Comparison of ENCODE assay signal across 8 cellular contexts in genomic region chr1:244730153-244730933, GRCh38.
A peak's percentile ranks its signal among the peaks of the same experiment; 100 is the strongest.
DNase-seq lines count a peak whose midpoint lies in the region; ATAC-seq, FAIRE-seq and TF ChIP-seq lines count a peak whose summit lies in the region.

No MANE protein-coding gene starts in this region.

- no peak overlapping the region for H3K4me3 ChIP-seq in MG63
- H3K4me3 ChIP-seq in vagina, result peak overlapping the region; percentile 57 to 86

- peak overlapping the region; percentile 85 for H3K4me3 Mint-ChIP-seq in activated T-helper 1 cell treated with anti-CD3 and anti-CD28 coated beads, Interleukin-12 subunit alpha, Interleukin-12 subunit beta, Interleukin-2, Interleukin-4 antibody, amounts not matched to agents 30 ng/mL and 10 ng/mL and 1 ng/mL, durations not matched to agents 14 hours and 24 hours and 36 hours
- H3K4me3 Mint-ChIP-seq in nephron, result peak overlapping the region; percentile 82 to 88 (median 87)

- TF ChIP-seq POLR2A in vagina (IDR thresholded peaks at IDR 0.05), result no peak

- H3K36me3 ChIP-seq in MG63 (no peaks in the 10 kb centered on the region), vagina (no peaks in the 10 kb centered on the region)

- DNase-seq in GM04504 (ENCODE audit: low read depth) (peak; percentile 10), MG63 (peak; percentile 31), frontal cortex (ENCODE audit: low spot score in 2 of 2) (peak; percentile 42 to 49), vagina (ENCODE audit: extremely low spot score in 2 of 2) (no peak), HTR-8/SVneo (ENCODE audit: insufficient read length, low spot score) (no peak)
- DNase-seq in activated T-helper 1 cell treated with anti-CD3 and anti-CD28 coated beads, Interleukin-12 subunit alpha, Interleukin-12 subunit beta, Interleukin-2, Interleukin-4 antibody, amounts not matched to agents 30 ng/mL and 10 ng/mL and 1 ng/mL, durations not matched to agents 14 hours and 24 hours and 36 hours (ENCODE audit: low spot score), result no peak

- peaks cover 12% of the 10 kb centered on the region for H3K4me1 Mint-ChIP-seq in activated T-helper 1 cell treated with anti-CD3 and anti-CD28 coated beads, Interleukin-12 subunit alpha, Interleukin-12 subunit beta, Interleukin-2, Interleukin-4 antibody, amounts not matched to agents 30 ng/mL and 10 ng/mL and 1 ng/mL, durations not matched to agents 14 hours and 24 hours and 36 hours (ENCODE audit: low read depth)
- peaks cover 9% of the 10 kb centered on the region for H3K4me1 Mint-ChIP-seq in nephron

- no peak for ATAC-seq in HG03520 (IDR thresholded peaks at IDR 0.05; ENCODE audit: unreplicated experiment)

- H3K9me3 Mint-ChIP-seq in activated T-helper 1 cell treated with anti-CD3 and anti-CD28 coated beads, Interleukin-12 subunit alpha, Interleukin-12 subunit beta, Interleukin-2, Interleukin-4 antibody, amounts not matched to agents 30 ng/mL and 10 ng/mL and 1 ng/mL, durations not matched to agents 14 hours and 24 hours and 36 hours, result peaks cover 2% of the 10 kb centered on the region
- no peaks in the 10 kb centered on the region for H3K9me3 Mint-ChIP-seq in nephron

- peaks cover 5% of the 10 kb centered on the region for H3K4me1 ChIP-seq in vagina

- no peak for TF ChIP-seq CTCF in nephron (IDR thresholded peaks at IDR 0.05; ENCODE audit: unreplicated experiment in 3 of 3)
- no peak for TF ChIP-seq CTCF in vagina (IDR thresholded peaks at IDR 0.05)

- FAIRE-seq in frontal cortex (lab: Jason Lieb, UNC), result no peak
- FAIRE-seq in HTR-8/SVneo (lab: Jason Lieb, UNC), result no peak

- peaks cover 32% of the 10 kb centered on the region for H3K27me3 Mint-ChIP-seq in activated T-helper 1 cell treated with anti-CD3 and anti-CD28 coated beads, Interleukin-12 subunit alpha, Interleukin-12 subunit beta, Interleukin-2, Interleukin-4 antibody, amounts not matched to agents 30 ng/mL and 10 ng/mL and 1 ng/mL, durations not matched to agents 14 hours and 24 hours and 36 hours (ENCODE audit: insufficient read depth)
- peaks cover 25% of the 10 kb centered on the region for H3K27me3 Mint-ChIP-seq in nephron (ENCODE audit: low read depth)

- H3K27ac ChIP-seq in vagina, result peak overlapping the region; percentile 59

- H3K9me3 ChIP-seq in MG63 (peaks cover 2% of the 10 kb centered on the region; the same call in 1 of the 2 replicates), vagina (no peaks in the 10 kb centered on the region)

- H3K27me3 ChIP-seq in MG63 (no peaks in the 10 kb centered on the region), vagina (no peaks in the 10 kb centered on the region)

- intact Hi-C loops in activated T-helper 1 cell treated with anti-CD3 and anti-CD28 coated beads, Interleukin-12 subunit alpha, Interleukin-12 subunit beta, Interleukin-2, Interleukin-4 antibody, amounts not matched to agents 30 ng/mL and 10 ng/mL and 1 ng/mL, durations not matched to agents 14 hours and 24 hours and 36 hours (cut with micrococcal nuclease), result loop anchor here (1.0 kb wide), 1 partner anchor 269 kb away; the partner anchor contains the start of gene CATSPERE
- intact Hi-C loops in vagina (cut with DNase I), result no loop called here

- peak overlapping the region; percentile 48 for H3K27ac Mint-ChIP-seq in activated T-helper 1 cell treated with anti-CD3 and anti-CD28 coated beads, Interleukin-12 subunit alpha, Interleukin-12 subunit beta, Interleukin-2, Interleukin-4 antibody, amounts not matched to agents 30 ng/mL and 10 ng/mL and 1 ng/mL, durations not matched to agents 14 hours and 24 hours and 36 hours
- H3K27ac Mint-ChIP-seq in nephron, result peak overlapping the region; percentile 53 to 98 (median 80)

- no peaks in the 10 kb centered on the region for H3K36me3 Mint-ChIP-seq in activated T-helper 1 cell treated with anti-CD3 and anti-CD28 coated beads, Interleukin-12 subunit alpha, Interleukin-12 subunit beta, Interleukin-2, Interleukin-4 antibody, amounts not matched to agents 30 ng/mL and 10 ng/mL and 1 ng/mL, durations not matched to agents 14 hours and 24 hours and 36 hours (ENCODE audit: low read depth)
- no peaks in the 10 kb centered on the region for H3K36me3 Mint-ChIP-seq in nephron (ENCODE audit: low read depth)

Comparison
In these comparisons a context has a peak if more than half of its experiments do, and no peak if none do; other contexts are left out.
1. DNase-seq: peak in GM04504 (single experiment), MG63 (single experiment) and frontal cortex (2 of 2); none in activated T-helper 1 cell treated with anti-CD3 and anti-CD28 coated beads, Interleukin-12 subunit alpha, Interleukin-12 subunit beta, Interleukin-2, Interleukin-4 antibody, amounts not matched to agents 30 ng/mL and 10 ng/mL and 1 ng/mL, durations not matched to agents 14 hours and 24 hours and 36 hours (single experiment), vagina (0 of 2) and HTR-8/SVneo (single experiment).